24 cellular contexts compared by ENCODE assay signal in the genomic region with DNA sequence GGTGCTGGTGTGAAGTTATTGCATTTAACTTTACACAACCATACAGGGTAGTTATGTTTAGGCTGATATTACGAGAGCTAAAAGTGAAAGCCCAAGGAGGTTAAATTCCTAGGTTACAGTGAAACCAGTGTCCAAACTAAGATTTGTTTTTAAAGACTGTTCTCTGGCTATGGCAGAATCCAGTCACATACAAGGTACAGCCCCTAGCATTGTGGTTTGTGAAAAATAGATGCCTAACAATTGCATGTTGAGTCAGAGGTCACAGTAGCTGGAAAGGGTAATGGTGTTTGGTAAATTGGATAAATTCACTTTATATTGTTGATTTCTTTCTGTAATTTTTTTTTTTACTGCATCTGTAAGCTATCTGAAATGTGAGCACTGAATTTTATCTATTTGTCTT.
DNase-seq lines count a peak whose midpoint lies in the region; ATAC-seq and TF ChIP-seq lines count a peak whose summit lies in the region.
"Had no signal": no experiment of that assay in that cellular context is flagged by ENCODE, and none has a peak within 500 bp of the region (broad histone marks: within the 10 kb centered on the region; RNA-seq: fewer than 3 reads in every experiment).

No MANE protein-coding gene starts in this region.

- no peaks in the 10 kb centered on the region for H3K9me3 Mint-ChIP-seq in activated T-helper 17 cell treated with anti-CD3 and anti-CD28 coated beads, Interleukin-2, amount 50 U/mL, for 72 hours

- H3K4me1 ChIP-seq in ACC112 (ENCODE audit: control insufficient read depth, insufficient read depth, low read length, unreplicated experiment), result peaks cover 48% of the 10 kb centered on the region
- H3K4me1 ChIP-seq: colonic mucosa, uterus had no signal

- H3K36me3 ChIP-seq in ACC112 (ENCODE audit: insufficient read depth, low read length), result no peaks in the 10 kb centered on the region
- H3K36me3 ChIP-seq: breast epithelium, colonic mucosa, esophagus squamous epithelium, right atrium auricular region, SJSA1, suprapubic skin, uterus had no signal

- TF ChIP-seq CTCF in GM20000 (IDR thresholded peaks at IDR 0.05; ENCODE audit: extremely low read depth, missing control alignments), result no peak

- ATAC-seq in HG02938 (IDR thresholded peaks at IDR 0.05; ENCODE audit: unreplicated experiment) (peak; percentile 41), HG03460 (IDR thresholded peaks at IDR 0.05; ENCODE audit: unreplicated experiment) (no peak)
- ATAC-seq in activated T-helper 17 cell treated with anti-CD3 and anti-CD28 coated beads, Interleukin-2, amount 50 U/mL, for 72 hours (replicated peaks), result peak; percentile 92
- ATAC-seq: GM23338; naive thymus-derived CD4-positive, alpha-beta T cell had no signal

- DNase-seq in renal cortical epithelial cell (ENCODE audit: low read depth), result peak; percentile 78
- no peak for DNase-seq in GM20000 (ENCODE audit: low spot score)
- DNase-seq in NCI-H748 (lab: John Stamatoyannopoulos, UW; ENCODE audit: unreplicated experiment), result no peak
- DNase-seq in AG20443 (ENCODE audit: low spot score), result no peak
- DNase-seq: activated CD4-positive, alpha-beta T cell treated with anti-CD3 and anti-CD28 coated beads, Interleukin-2, amount 50 U/mL, for 1 hour; activated CD8-positive, alpha-beta memory T cell treated with anti-CD3 and anti-CD28 coated beads, Interleukin-2, amount 50 U/mL, for 4 hours; activated gamma-delta T cell; colonic mucosa; EL; esophagus squamous epithelium; mesenchymal stem cell; naive thymus-derived CD4-positive, alpha-beta T cell; NCI-H774; uterus had no signal

- H3K27ac ChIP-seq in ACC112 (ENCODE audit: low read depth, low read length), result peak overlapping the region; percentile 86; the same call in 1 of the 2 replicates
- H3K27ac ChIP-seq: colonic mucosa, suprapubic skin had no signal

- H3K36me3 Mint-ChIP-seq in activated T-helper 17 cell treated with anti-CD3 and anti-CD28 coated beads, Interleukin-2, amount 50 U/mL, for 72 hours (ENCODE audit: low read depth), result no peaks in the 10 kb centered on the region
- H3K36me3 Mint-ChIP-seq: naive thymus-derived CD4-positive, alpha-beta T cell had no signal

- no peaks in the 10 kb centered on the region for H3K27me3 ChIP-seq in ACC112 (ENCODE audit: insufficient read depth, low read length)
- H3K27me3 ChIP-seq: breast epithelium, colonic mucosa, esophagus squamous epithelium, right atrium auricular region, SJSA1, suprapubic skin, uterus had no signal

- no peak overlapping the region for H3K4me3 ChIP-seq in ACC112 (ENCODE audit: low read depth, low read length)
- H3K4me3 ChIP-seq: breast epithelium, colonic mucosa, esophagus squamous epithelium, GM23338, right atrium auricular region, SJSA1, suprapubic skin, uterus had no signal

- no peaks in the 10 kb centered on the region for H3K79me2 ChIP-seq in ACC112 (ENCODE audit: control insufficient read depth, insufficient read depth, low read length, unreplicated experiment)

- no peak overlapping the region for H3K27ac Mint-ChIP-seq in activated T-helper 17 cell treated with anti-CD3 and anti-CD28 coated beads, Interleukin-2, amount 50 U/mL, for 72 hours
- H3K27ac Mint-ChIP-seq: GM23338; T-helper 1 cell treated with Interleukin-12 subunit alpha and Interleukin-12 subunit beta and Interleukin-4 antibody, amounts not matched to agents 30 μg/mL and 1 μg/mL, for 36 hours had no signal

- H3K4me1 Mint-ChIP-seq in activated T-helper 17 cell treated with anti-CD3 and anti-CD28 coated beads, Interleukin-2, amount 50 U/mL, for 72 hours, result peaks cover 8% of the 10 kb centered on the region
- H3K4me1 Mint-ChIP-seq: GM23338 had no signal

- no peak overlapping the region for H3K4me3 Mint-ChIP-seq in activated T-helper 17 cell treated with anti-CD3 and anti-CD28 coated beads, Interleukin-2, amount 50 U/mL, for 72 hours
- H3K4me3 Mint-ChIP-seq: GM23338; naive thymus-derived CD4-positive, alpha-beta T cell; T-helper 1 cell treated with Interleukin-12 subunit alpha and Interleukin-12 subunit beta and Interleukin-4 antibody, amounts not matched to agents 30 μg/mL and 1 μg/mL, for 36 hours had no signal

- no peaks in the 10 kb centered on the region for H3K27me3 Mint-ChIP-seq in activated T-helper 17 cell treated with anti-CD3 and anti-CD28 coated beads, Interleukin-2, amount 50 U/mL, for 72 hours
- H3K27me3 Mint-ChIP-seq: naive thymus-derived CD4-positive, alpha-beta T cell had no signal

- peak overlapping the region; percentile 42 for H2AFZ ChIP-seq in ACC112 (ENCODE audit: low read length, unreplicated experiment)
- H2AFZ ChIP-seq: GM23338 had no signal
